33 cellular contexts compared by ENCODE assay signal in the genomic region with DNA sequence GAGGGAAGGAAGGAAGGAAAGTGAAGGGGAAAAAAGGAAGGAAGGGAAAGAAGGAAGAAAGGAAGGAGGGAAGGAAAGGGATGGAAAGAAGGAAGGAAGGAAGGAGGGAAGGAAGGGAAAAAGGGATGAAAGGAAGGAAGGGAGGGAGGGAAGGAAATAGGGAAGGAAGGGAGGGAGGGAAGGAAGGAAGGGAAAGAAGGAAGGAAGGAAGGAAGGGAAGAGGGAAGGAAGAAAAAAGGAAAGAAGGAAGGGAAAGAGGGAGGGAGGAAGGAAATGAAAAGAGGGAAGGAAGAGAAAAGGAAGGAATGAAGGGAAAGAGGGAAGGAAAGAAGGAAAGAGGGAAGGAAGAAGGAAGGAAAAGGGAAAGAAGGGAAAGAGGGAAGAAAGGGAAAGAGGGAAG.
DNase-seq lines count a peak whose midpoint lies in the region; ATAC-seq, FAIRE-seq and TF ChIP-seq lines count a peak whose summit lies in the region.
"Had no signal": no experiment of that assay in that cellular context is flagged by ENCODE, and none has a peak within 500 bp of the region (broad histone marks: within the 10 kb centered on the region; RNA-seq: fewer than 3 reads in every experiment).

No MANE protein-coding gene starts in this region.

- ATAC-seq in HepG2 (no peak), right lobe of liver (no peak), K562 (no peak), HG03432 (IDR thresholded peaks at IDR 0.05; ENCODE audit: unreplicated experiment) (no peak)
- ATAC-seq: A549; CD8-positive, alpha-beta T cell had no signal

- in situ Hi-C loops in HepG2 (cut with HindIII; ENCODE audit: extremely low pct_ligation_motif_present, low pct_unique_long_range_greater_than_20kb) (no loop called here), K562 (cut with MboI) (no loop called here)

- no peaks in the 10 kb centered on the region for H3K79me2 ChIP-seq in HepG2 (ENCODE audit: insufficient read depth, low read length)
- H3K79me2 ChIP-seq in K562 (ENCODE audit: control insufficient read depth, insufficient read depth, low read length): no peaks in the 10 kb centered on the region

- TF ChIP-seq EP300 in HepG2 (IDR thresholded peaks at IDR 0.05; ENCODE audit: low read depth in 2 of 2, low read length in 2 of 2): no peak
- no peak for TF ChIP-seq EP300 in HepG2 (CRISPR knock-in tag; IDR thresholded peaks at IDR 0.05; ENCODE audit: borderline replicate concordance)
- no peak for TF ChIP-seq EP300 in K562 (IDR thresholded peaks at IDR 0.05; ENCODE audit: low read length)

- H3K36me3 ChIP-seq in HepG2 (replicated peaks in 1 of 2; ENCODE audit: control insufficient read depth in 1 of 2, insufficient read depth in 2 of 2, low read length in 2 of 2): no peaks in the 10 kb centered on the region
- no peaks in the 10 kb centered on the region for H3K36me3 ChIP-seq in right lobe of liver
- no peaks in the 10 kb centered on the region for H3K36me3 ChIP-seq in HEK293 (ENCODE audit: control insufficient read depth in 2 of 2, insufficient read depth in 1 of 2, low read length in 2 of 2)
- H3K36me3 ChIP-seq in K562 (ENCODE audit: control insufficient read depth, insufficient read depth, low read length): no peaks in the 10 kb centered on the region
- H3K36me3 ChIP-seq: BE2C; BLaER1; BLaER1 treated with 17β-estradiol and CSF1 and Interleukin-3, amounts not matched to agents 10 nM and 100 nM had no signal

- H3K4me3 ChIP-seq in HepG2 (replicated peaks in 1 of 3; ENCODE audit: insufficient read depth in 1 of 3, low read depth in 2 of 3, low read length in 3 of 3) (no peak overlapping the region), right lobe of liver (no peak overlapping the region), HEK293 (ENCODE audit: low read depth, low read length) (no peak overlapping the region), K562 (no peak overlapping the region)
- H3K4me3 ChIP-seq: A549; BLaER1; BLaER1 treated with 17β-estradiol and CSF1 and Interleukin-3, amounts not matched to agents 10 nM and 100 nM had no signal

- POLR2A ChIA-PET in HepG2 (lab: Yijun Ruan, JAX) (no interaction called here), HEK293 (lab: Yijun Ruan, JAX) (no interaction called here), K562 (lab: Yijun Ruan, JAX) (no interaction called here)

- H3K9me1 ChIP-seq in K562 (ENCODE audit: control insufficient read depth, insufficient read depth, low read length): no peaks in the 10 kb centered on the region

- peaks cover 0 to 12% of the 10 kb centered on the region in 2 experiments; a peak in 3 of 5 replicates for H3K27me3 ChIP-seq in HepG2 (ENCODE audit: control insufficient read depth in 1 of 2, insufficient read depth in 2 of 2, low read length in 2 of 2)
- no peaks in the 10 kb centered on the region for H3K27me3 ChIP-seq in right lobe of liver
- peaks cover 0 to 36% of the 10 kb centered on the region in 2 experiments; a peak in 3 of 5 replicates for H3K27me3 ChIP-seq in K562 (ENCODE audit: control insufficient read depth in 2 of 2, insufficient read depth in 2 of 2, low read length in 2 of 2)
- H3K27me3 ChIP-seq: BE2C; BLaER1; BLaER1 treated with 17β-estradiol and CSF1 and Interleukin-3, amounts not matched to agents 10 nM and 100 nM had no signal

- H3K9ac ChIP-seq in HepG2 (ENCODE audit: insufficient read depth, low read depth, low read length) (no peak overlapping the region), K562 (ENCODE audit: insufficient read depth in 1 of 2, low read depth in 2 of 2, low read length in 2 of 2) (no peak overlapping the region)
- H3K9ac ChIP-seq: BLaER1; BLaER1 treated with 17β-estradiol and CSF1 and Interleukin-3, amounts not matched to agents 10 nM and 100 nM had no signal

- BruUV-seq in HepG2 (replicated peaks; lab: Mats Ljungman, UMichigan): no TSS peak
- BruUV-seq in K562 (replicated peaks; lab: Mats Ljungman, UMichigan): no TSS peak

- intact Hi-C loops in HepG2 (cut with micrococcal nuclease; ENCODE audit: unreplicated experiment): no loop called here
- intact Hi-C loops in right lobe of liver (cut with DNase I): no loop called here
- intact Hi-C loops in K562 (cut with micrococcal nuclease): no loop called here

- H3K27ac ChIP-seq in HepG2 (ENCODE audit: extremely low read length, insufficient read depth, low read length) (no peak overlapping the region), right lobe of liver (no peak overlapping the region), HEK293 (ENCODE audit: extremely low read depth, low read depth, low read length) (no peak overlapping the region), K562 (ENCODE audit: extremely low read depth, low read depth, low read length) (no peak overlapping the region)
- H3K27ac ChIP-seq: 22Rv1; A549; BLaER1; BLaER1 treated with 17β-estradiol and CSF1 and Interleukin-3, amounts not matched to agents 10 nM and 100 nM; C4-2B had no signal

- H4K20me1 ChIP-seq in HepG2 (ENCODE audit: insufficient read depth, low read length): no peaks in the 10 kb centered on the region
- H4K20me1 ChIP-seq in K562 (replicated peaks; ENCODE audit: control insufficient read depth, insufficient read depth, low read length): no peaks in the 10 kb centered on the region; the same call in 1 of the 2 replicates
- H4K20me1 ChIP-seq: BLaER1; BLaER1 treated with 17β-estradiol and CSF1 and Interleukin-3, amounts not matched to agents 10 nM and 100 nM had no signal

- TF ChIP-seq RAD21 in HepG2 (CRISPR knock-in tag; IDR thresholded peaks at IDR 0.05) (no peak), K562 (CRISPR knock-in tag; conservative IDR thresholded peaks at IDR 0.05 in 1 of 2, IDR thresholded peaks at IDR 0.05 in 1 of 2) (no peak)

- DNase-seq in HepG2 (ENCODE audit: low spot score) (no peak), right lobe of liver (no peak), K562 (ENCODE audit: extremely low read depth in 1 of 4, low spot score in 3 of 4) (no peak), NCI-H748 treated with DMSO at 0.1 percent for 48 hours (lab: John Stamatoyannopoulos, UW) (no peak)
- DNase-seq: 8988T; ACHN; AML-193; BE2C; C1 segment of cervical spinal cord; Caco-2; Calu3; CD4-positive, alpha-beta memory T cell; CD4-positive, alpha-beta T cell; CD4-positive, CD25-positive, alpha-beta regulatory T cell; CD8-positive, alpha-beta memory T cell; COR-L47; DMS 273 treated with DMSO at 0.1 percent for 48 hours; DMS153; DMS53; DMS79; DMS79 treated with DMSO at 0.1 percent for 48 hours; DND-41; EL had no signal

- H3K9me3 ChIP-seq in HepG2 (ENCODE audit: low read length) (no peaks in the 10 kb centered on the region), right lobe of liver (no peaks in the 10 kb centered on the region), HEK293 (ENCODE audit: control insufficient read depth, insufficient read depth, low read depth, low read length) (no peaks in the 10 kb centered on the region), K562 (replicated peaks; ENCODE audit: control insufficient read depth, insufficient read depth, low read depth, low read length) (no peaks in the 10 kb centered on the region)
- H3K9me3 ChIP-seq: BE2C, BLaER1, Caco-2 had no signal

- TF ChIP-seq POLR2A in HepG2 (IDR thresholded peaks at IDR 0.05; ENCODE audit: insufficient read depth in 1 of 2, low read depth in 2 of 2, low read length in 2 of 2) (no peak), right lobe of liver (IDR thresholded peaks at IDR 0.05) (no peak), K562 (conservative IDR thresholded peaks at IDR 0.05) (no peak)

- H3K4me2 ChIP-seq in HepG2 (ENCODE audit: low read depth, low read length): no peak overlapping the region
- no peak overlapping the region for H3K4me2 ChIP-seq in K562 (ENCODE audit: insufficient read depth, low read length)
- H3K4me2 ChIP-seq: A549; BLaER1; BLaER1 treated with 17β-estradiol and CSF1 and Interleukin-3, amounts not matched to agents 10 nM and 100 nM had no signal

- H2AFZ ChIP-seq in HepG2 (ENCODE audit: low read length) (no peak overlapping the region), K562 (ENCODE audit: low read depth, low read length) (no peak overlapping the region)

- CTCF ChIA-PET in HepG2 (lab: Yijun Ruan, JAX; ENCODE audit: low intra/inter-chr PET ratio, low total read pairs): no interaction called here
- CTCF ChIA-PET in HEK293 (lab: Yijun Ruan, JAX): no interaction called here
- CTCF ChIA-PET in K562 (lab: Yijun Ruan, JAX; ENCODE audit: low intra/inter-chr PET ratio): no interaction called here

- TF ChIP-seq CTCF in HepG2 (CRISPR knock-in tag; IDR thresholded peaks at IDR 0.05): no peak
- TF ChIP-seq CTCF in right lobe of liver (IDR thresholded peaks at IDR 0.05): no peak
- no peak for TF ChIP-seq CTCF in HEK293 (tag by site-specific recombination; IDR thresholded peaks at IDR 0.05)
- no peak for TF ChIP-seq CTCF in K562 (IDR thresholded peaks at IDR 0.05 in 2 of 3, conservative IDR thresholded peaks at IDR 0.05 in 1 of 3; ENCODE audit: insufficient read depth in 2 of 3, low read depth in 1 of 3, low read length in 3 of 3)

- FAIRE-seq in HepG2 (lab: Jason Lieb, UNC) (no peak), K562 (lab: Jason Lieb, UNC) (no peak)
- FAIRE-seq: A204.1, A549, D721Med had no signal

- H3K4me1 ChIP-seq in HepG2 (ENCODE audit: insufficient read depth, low read length) (no peaks in the 10 kb centered on the region), right lobe of liver (no peaks in the 10 kb centered on the region), HEK293 (ENCODE audit: control insufficient read depth, insufficient read depth, low read length) (no peaks in the 10 kb centered on the region), K562 (replicated peaks in 1 of 2; ENCODE audit: control insufficient read depth in 2 of 2, insufficient read depth in 2 of 2, low read length in 2 of 2) (peaks cover 0 to 6% of the 10 kb centered on the region in 2 experiments; a peak in 2 of 5 replicates)
- H3K4me1 ChIP-seq: A549; BE2C; BLaER1 treated with 17β-estradiol and CSF1 and Interleukin-3, amounts not matched to agents 10 nM and 100 nM; Caco-2 had no signal

TF ChIP-seq in HepG2, 621 proteins besides CTCF, POLR2A, EP300 and RAD21 (continues in another document):
- TF ChIP-seq PCBP2 (optimal IDR thresholded peaks at IDR 0.05; ENCODE audit: low read depth, low read length, poor library complexity, severe bottlenecking) (peak; percentile 80), IKZF4 (CRISPR knock-in tag; IDR thresholded peaks at IDR 0.05; ENCODE audit: borderline replicate concordance, low read depth, not compliant biosample characterization) (no peak), HNRNPK (IDR thresholded peaks at IDR 0.05; ENCODE audit: low read depth, low read length, poor library complexity, severe bottlenecking) (peak; percentile 41)

TF ChIP-seq in HEK293, 187 proteins besides CTCF, POLR2A, EP300 and RAD21 (continues in another document):
- 0 out of 2 replicates have a peak, but pooled peaks have one; percentile 11 for TF ChIP-seq PRDM1 (tag by site-specific recombination; IDR thresholded peaks at IDR 0.05)
- peak; percentile 91 for TF ChIP-seq ZNF366 (tag by site-specific recombination; conservative IDR thresholded peaks at IDR 0.05)
- no peak for TF ChIP-seq ZNF391 (tag by site-specific recombination; IDR thresholded peaks at IDR 0.05; ENCODE audit: borderline replicate concordance, low read depth)
